In genomic region chr1:111270781-111271463, GRCh38 we compare ENCODE assay signal across 1 cellular context.
TF ChIP-seq lines count a peak whose summit lies in the region.

No MANE protein-coding gene starts in this region.

TF ChIP-seq in HepG2, 621 proteins besides CTCF, POLR2A, EP300 and RAD21:
- TF ChIP-seq PATZ1 (CRISPR knock-in tag; IDR thresholded peaks at IDR 0.05): peak; percentile 52
- TF ChIP-seq ZNF670 (CRISPR knock-in tag; IDR thresholded peaks at IDR 0.05; ENCODE audit: borderline replicate concordance): no peak
TF ChIP-seq in HepG2: peak in this region for 1.
